ENCODE assay signal across 1 cellular context in the genomic region with DNA sequence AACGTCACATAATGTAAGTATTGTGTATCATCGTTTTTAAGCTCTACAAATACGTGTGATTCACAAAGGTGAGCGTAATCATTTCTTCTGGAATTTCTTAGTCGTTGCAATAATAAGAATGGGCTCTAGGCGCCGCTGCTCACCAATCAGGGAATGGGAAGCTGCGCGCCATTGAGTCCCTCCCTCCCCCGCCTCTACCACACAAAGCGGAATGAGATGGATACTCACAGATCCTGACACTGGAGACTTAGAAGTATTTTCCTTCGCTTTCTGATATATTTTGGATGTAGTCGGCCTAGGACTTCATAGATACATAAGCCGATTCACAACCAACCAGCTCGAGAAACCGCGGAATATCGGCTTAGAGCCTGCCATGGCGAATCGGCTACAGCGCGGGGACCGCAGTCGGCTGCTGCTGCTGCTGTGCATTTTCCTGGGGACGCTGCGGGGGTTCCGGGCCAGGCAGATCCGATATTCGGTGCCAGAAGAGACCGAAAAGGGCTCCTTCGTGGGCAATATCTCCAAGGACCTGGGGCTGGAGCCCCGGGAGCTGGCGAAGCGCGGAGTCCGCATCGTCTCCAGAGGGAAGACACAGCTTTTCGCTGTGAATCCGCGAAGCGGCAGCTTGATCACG.
TF ChIP-seq lines count a peak whose summit lies in the region.

Gene PCDHGA11 (plus strand): TSS at position 197 of the 634 bp plus-strand sequence. CDS start 177 bp downstream, at position 374.

TF ChIP-seq in HEK293, 187 proteins besides CTCF, POLR2A, EP300 and RAD21 (continued from another document and continues in another):
- 0 out of 2 replicates have a peak, but pooled peaks have one; percentile 31 for TF ChIP-seq ZBTB44 (tag by site-specific recombination; IDR thresholded peaks at IDR 0.05)
- no peak for TF ChIP-seq SCRT1 (tag by site-specific recombination; IDR thresholded peaks at IDR 0.05; ENCODE audit: borderline replicate concordance)
- no peak for TF ChIP-seq ZNF596 (tag by site-specific recombination; IDR thresholded peaks at IDR 0.05)
- TF ChIP-seq EGR2 (tag by site-specific recombination; IDR thresholded peaks at IDR 0.05; ENCODE audit: low read depth): no peak
- TF ChIP-seq ZNF555 (tag by site-specific recombination; conservative IDR thresholded peaks at IDR 0.05): no peak
- no peak for TF ChIP-seq YY2 (tag by site-specific recombination; IDR thresholded peaks at IDR 0.05)
- no peak for TF ChIP-seq SETDB1 (IDR thresholded peaks at IDR 0.05; ENCODE audit: insufficient read length, low read length)
- no peak for TF ChIP-seq ZNF521 (tag by site-specific recombination; IDR thresholded peaks at IDR 0.05)
- TF ChIP-seq ZFHX2 (tag by site-specific recombination; conservative IDR thresholded peaks at IDR 0.05): no peak
- TF ChIP-seq BCL11A (tag by site-specific recombination; IDR thresholded peaks at IDR 0.05; ENCODE audit: low read depth): no peak
- no peak for TF ChIP-seq ZNF624 (tag by site-specific recombination; IDR thresholded peaks at IDR 0.05)
- peak; percentile 22; the same call in 1 of the 2 replicates for TF ChIP-seq ZBTB20 (tag by site-specific recombination; IDR thresholded peaks at IDR 0.05)
- no peak for TF ChIP-seq KLF17 (tag by site-specific recombination; IDR thresholded peaks at IDR 0.05)
- no peak for TF ChIP-seq ZBTB7A (tag by site-specific recombination; IDR thresholded peaks at IDR 0.05; ENCODE audit: low read depth)
- TF ChIP-seq ZSCAN30 (tag by site-specific recombination; IDR thresholded peaks at IDR 0.05): 0 out of 2 replicates have a peak, but pooled peaks have one; percentile 22
- no peak for TF ChIP-seq ZNF37A (tag by site-specific recombination; IDR thresholded peaks at IDR 0.05)
- TF ChIP-seq ZNF121 (tag by site-specific recombination; IDR thresholded peaks at IDR 0.05): no peak
- TF ChIP-seq BCL11B (tag by site-specific recombination; IDR thresholded peaks at IDR 0.05; ENCODE audit: low read depth): no peak
- TF ChIP-seq ZNF302 (tag by site-specific recombination; IDR thresholded peaks at IDR 0.05; ENCODE audit: low read depth): no peak
- TF ChIP-seq, protein P1, sequence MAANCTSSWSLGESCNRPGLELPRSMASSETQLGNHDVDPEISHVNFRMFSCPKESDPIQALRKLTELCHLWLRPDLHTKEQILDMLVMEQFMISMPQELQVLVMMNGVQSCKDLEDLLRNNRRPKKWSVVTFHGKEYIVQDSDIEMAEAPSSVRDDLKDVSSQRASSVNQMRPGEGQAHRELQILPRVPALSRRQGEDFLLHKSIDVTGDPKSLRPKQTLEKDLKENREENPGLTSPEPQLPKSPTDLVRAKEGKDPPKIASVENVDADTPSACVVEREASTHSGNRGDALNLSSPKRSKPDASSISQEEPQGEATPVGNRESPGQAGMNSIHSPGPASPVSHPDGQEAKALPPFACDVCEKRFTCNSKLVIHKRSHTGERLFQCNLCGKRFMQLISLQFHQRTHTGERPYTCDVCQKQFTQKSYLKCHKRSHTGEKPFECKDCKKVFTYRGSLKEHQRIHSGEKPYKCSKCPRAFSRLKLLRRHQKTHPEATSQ (tag by site-specific recombination; IDR thresholded peaks at IDR 0.05): no peak
- TF ChIP-seq ZNF670 (tag by site-specific recombination; IDR thresholded peaks at IDR 0.05; ENCODE audit: low read depth): no peak
- TF ChIP-seq ZNF394 (tag by site-specific recombination; IDR thresholded peaks at IDR 0.05; ENCODE audit: borderline replicate concordance): no peak; the same call in 1 of the 2 replicates
- no peak for TF ChIP-seq ZNF514 (tag by site-specific recombination; IDR thresholded peaks at IDR 0.05)
- TF ChIP-seq ZNF404 (tag by site-specific recombination; IDR thresholded peaks at IDR 0.05): no peak
- TF ChIP-seq, protein P2, sequence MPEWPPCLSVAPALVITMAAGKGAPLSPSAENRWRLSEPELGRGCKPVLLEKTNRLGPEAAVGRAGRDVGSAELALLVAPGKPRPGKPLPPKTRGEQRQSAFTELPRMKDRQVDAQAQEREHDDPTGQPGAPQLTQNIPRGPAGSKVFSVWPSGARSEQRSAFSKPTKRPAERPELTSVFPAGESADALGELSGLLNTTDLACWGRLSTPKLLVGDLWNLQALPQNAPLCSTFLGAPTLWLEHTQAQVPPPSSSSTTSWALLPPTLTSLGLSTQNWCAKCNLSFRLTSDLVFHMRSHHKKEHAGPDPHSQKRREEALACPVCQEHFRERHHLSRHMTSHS (tag by site-specific recombination; IDR thresholded peaks at IDR 0.05): no peak
- no peak; the same call in 1 of the 2 replicates for TF ChIP-seq ZNF324 (tag by site-specific recombination; IDR thresholded peaks at IDR 0.05)
- TF ChIP-seq SCRT2 (tag by site-specific recombination; IDR thresholded peaks at IDR 0.05): no peak
- TF ChIP-seq ZNF211 (tag by site-specific recombination; IDR thresholded peaks at IDR 0.05; ENCODE audit: low read depth): no peak
- no peak for TF ChIP-seq HOXD13 (CRISPR knock-in tag; IDR thresholded peaks at IDR 0.05; ENCODE audit: borderline replicate concordance)
- TF ChIP-seq ZNF16 (tag by site-specific recombination; IDR thresholded peaks at IDR 0.05; ENCODE audit: low read depth): no peak
- TF ChIP-seq ZNF335 (tag by site-specific recombination; conservative IDR thresholded peaks at IDR 0.05): 0 out of 2 replicates have a peak, but pooled peaks have one; percentile 20
- TF ChIP-seq, protein P3, sequence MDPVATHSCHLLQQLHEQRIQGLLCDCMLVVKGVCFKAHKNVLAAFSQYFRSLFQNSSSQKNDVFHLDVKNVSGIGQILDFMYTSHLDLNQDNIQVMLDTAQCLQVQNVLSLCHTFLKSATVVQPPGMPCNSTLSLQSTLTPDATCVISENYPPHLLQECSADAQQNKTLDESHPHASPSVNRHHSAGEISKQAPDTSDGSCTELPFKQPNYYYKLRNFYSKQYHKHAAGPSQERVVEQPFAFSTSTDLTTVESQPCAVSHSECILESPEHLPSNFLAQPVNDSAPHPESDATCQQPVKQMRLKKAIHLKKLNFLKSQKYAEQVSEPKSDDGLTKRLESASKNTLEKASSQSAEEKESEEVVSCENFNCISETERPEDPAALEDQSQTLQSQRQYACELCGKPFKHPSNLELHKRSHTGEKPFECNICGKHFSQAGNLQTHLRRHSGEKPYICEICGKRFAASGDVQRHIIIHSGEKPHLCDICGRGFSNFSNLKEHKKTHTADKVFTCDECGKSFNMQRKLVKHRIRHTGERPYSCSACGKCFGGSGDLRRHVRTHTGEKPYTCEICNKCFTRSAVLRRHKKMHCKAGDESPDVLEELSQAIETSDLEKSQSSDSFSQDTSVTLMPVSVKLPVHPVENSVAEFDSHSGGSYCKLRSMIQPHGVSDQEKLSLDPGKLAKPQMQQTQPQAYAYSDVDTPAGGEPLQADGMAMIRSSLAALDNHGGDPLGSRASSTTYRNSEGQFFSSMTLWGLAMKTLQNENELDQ (tag by site-specific recombination; IDR thresholded peaks at IDR 0.05; ENCODE audit: low read depth): no peak
- TF ChIP-seq ZNF621 (tag by site-specific recombination; IDR thresholded peaks at IDR 0.05): no peak
- TF ChIP-seq ZNF837 (tag by site-specific recombination; IDR thresholded peaks at IDR 0.05): no peak
- TF ChIP-seq ZNF510 (tag by site-specific recombination; IDR thresholded peaks at IDR 0.05; ENCODE audit: insufficient replicate concordance): no peak
- TF ChIP-seq ZNF571 (tag by site-specific recombination; IDR thresholded peaks at IDR 0.05): no peak
- no peak for TF ChIP-seq ZNF214 (tag by site-specific recombination; IDR thresholded peaks at IDR 0.05; ENCODE audit: borderline replicate concordance)
- TF ChIP-seq ZNF548 (tag by site-specific recombination; IDR thresholded peaks at IDR 0.05): no peak
- no peak for TF ChIP-seq ZBTB6 (tag by site-specific recombination; IDR thresholded peaks at IDR 0.05)
- no peak for TF ChIP-seq ZNF561 (tag by site-specific recombination; IDR thresholded peaks at IDR 0.05; ENCODE audit: borderline replicate concordance)
- no peak for TF ChIP-seq ZNF350 (tag by site-specific recombination; IDR thresholded peaks at IDR 0.05)
- no peak for TF ChIP-seq ZNF610 (tag by site-specific recombination; IDR thresholded peaks at IDR 0.05; ENCODE audit: borderline replicate concordance)
- TF ChIP-seq ZNF223 (tag by site-specific recombination; IDR thresholded peaks at IDR 0.05): no peak
- no peak for TF ChIP-seq ZNF639 (tag by site-specific recombination; IDR thresholded peaks at IDR 0.05)
- TF ChIP-seq ZIC2 (tag by site-specific recombination; IDR thresholded peaks at IDR 0.05): peak; percentile 30; the same call in 1 of the 2 replicates
- peak; percentile 41; the same call in 1 of the 2 replicates for TF ChIP-seq ZNF600 (tag by site-specific recombination; IDR thresholded peaks at IDR 0.05)
- no peak for TF ChIP-seq PRDM1 (tag by site-specific recombination; IDR thresholded peaks at IDR 0.05)
- TF ChIP-seq, protein P4, sequence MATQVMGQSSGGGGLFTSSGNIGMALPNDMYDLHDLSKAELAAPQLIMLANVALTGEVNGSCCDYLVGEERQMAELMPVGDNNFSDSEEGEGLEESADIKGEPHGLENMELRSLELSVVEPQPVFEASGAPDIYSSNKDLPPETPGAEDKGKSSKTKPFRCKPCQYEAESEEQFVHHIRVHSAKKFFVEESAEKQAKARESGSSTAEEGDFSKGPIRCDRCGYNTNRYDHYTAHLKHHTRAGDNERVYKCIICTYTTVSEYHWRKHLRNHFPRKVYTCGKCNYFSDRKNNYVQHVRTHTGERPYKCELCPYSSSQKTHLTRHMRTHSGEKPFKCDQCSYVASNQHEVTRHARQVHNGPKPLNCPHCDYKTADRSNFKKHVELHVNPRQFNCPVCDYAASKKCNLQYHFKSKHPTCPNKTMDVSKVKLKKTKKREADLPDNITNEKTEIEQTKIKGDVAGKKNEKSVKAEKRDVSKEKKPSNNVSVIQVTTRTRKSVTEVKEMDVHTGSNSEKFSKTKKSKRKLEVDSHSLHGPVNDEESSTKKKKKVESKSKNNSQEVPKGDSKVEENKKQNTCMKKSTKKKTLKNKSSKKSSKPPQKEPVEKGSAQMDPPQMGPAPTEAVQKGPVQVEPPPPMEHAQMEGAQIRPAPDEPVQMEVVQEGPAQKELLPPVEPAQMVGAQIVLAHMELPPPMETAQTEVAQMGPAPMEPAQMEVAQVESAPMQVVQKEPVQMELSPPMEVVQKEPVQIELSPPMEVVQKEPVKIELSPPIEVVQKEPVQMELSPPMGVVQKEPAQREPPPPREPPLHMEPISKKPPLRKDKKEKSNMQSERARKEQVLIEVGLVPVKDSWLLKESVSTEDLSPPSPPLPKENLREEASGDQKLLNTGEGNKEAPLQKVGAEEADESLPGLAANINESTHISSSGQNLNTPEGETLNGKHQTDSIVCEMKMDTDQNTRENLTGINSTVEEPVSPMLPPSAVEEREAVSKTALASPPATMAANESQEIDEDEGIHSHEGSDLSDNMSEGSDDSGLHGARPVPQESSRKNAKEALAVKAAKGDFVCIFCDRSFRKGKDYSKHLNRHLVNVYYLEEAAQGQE (tag by site-specific recombination; IDR thresholded peaks at IDR 0.05): no peak
- no peak for TF ChIP-seq ZFP3 (tag by site-specific recombination; IDR thresholded peaks at IDR 0.05; ENCODE audit: low read depth)
- no peak for TF ChIP-seq ZNF146 (tag by site-specific recombination; IDR thresholded peaks at IDR 0.05)
- TF ChIP-seq ZNF140 (tag by site-specific recombination; IDR thresholded peaks at IDR 0.05): peak; percentile 54; the same call in 1 of the 2 replicates
- no peak for TF ChIP-seq KLF7 (tag by site-specific recombination; IDR thresholded peaks at IDR 0.05; ENCODE audit: borderline replicate concordance)
- TF ChIP-seq ZNF501 (tag by site-specific recombination; IDR thresholded peaks at IDR 0.05): 0 out of 2 replicates have a peak, but pooled peaks have one; percentile 20
